14 cellular contexts compared by ENCODE assay signal in genomic region chr12:10497602-10498001, GRCh38. TPM values are rescaled to one million over a fixed set of nuclear protein-coding genes. Genes with fewer than 3 reads are reported as not detected.
DNase-seq lines count a peak whose midpoint lies in the region; ATAC-seq and FAIRE-seq lines count a peak whose summit lies in the region.
"Had no signal": no experiment of that assay in that cellular context is flagged by ENCODE, and none has a peak within 500 bp of the region (broad histone marks: within the 10 kb centered on the region; RNA-seq: fewer than 3 reads in every experiment).

No MANE protein-coding gene starts in this region.

- peak overlapping the region; percentile 93 to 97 for H3K27ac Mint-ChIP-seq in natural killer cell treated with Interleukin-12 subunit alpha and Interleukin-12 subunit beta and Interleukin-15 and Interleukin-18, amount 100 ng/mL, for 72 hours
- H3K27ac Mint-ChIP-seq: activated T-helper 1 cell treated with anti-CD3 and anti-CD28 coated beads, Interleukin-12 subunit alpha, Interleukin-12 subunit beta, Interleukin-2, Interleukin-4 antibody, amounts not matched to agents 30 ng/mL and 10 ng/mL and 1 ng/mL, durations not matched to agents 14 hours and 24 hours and 36 hours had no signal

- H3K36me3 Mint-ChIP-seq in natural killer cell treated with Interleukin-12 subunit alpha and Interleukin-12 subunit beta and Interleukin-15 and Interleukin-18, amount 100 ng/mL, for 72 hours = peaks cover 6% of the 10 kb centered on the region

- H3K4me3 Mint-ChIP-seq in natural killer cell treated with Interleukin-12 subunit alpha and Interleukin-12 subunit beta and Interleukin-15 and Interleukin-18, amount 100 ng/mL, for 72 hours = peak overlapping the region; percentile 78
- H3K4me3 Mint-ChIP-seq: activated T-helper 1 cell treated with anti-CD3 and anti-CD28 coated beads, Interleukin-12 subunit alpha, Interleukin-12 subunit beta, Interleukin-2, Interleukin-4 antibody, amounts not matched to agents 30 ng/mL and 10 ng/mL and 1 ng/mL, durations not matched to agents 14 hours and 24 hours and 36 hours had no signal

- DNase-seq in stimulated activated CD4-positive, alpha-beta T cell treated with anti-CD3 and anti-CD28 coated beads, Interleukin-12 subunit alpha, Interleukin-12 subunit beta, amount 100 ng/mL, for 48 hours (ENCODE audit: low read depth in 2 of 3, low spot score in 1 of 3) = peak in 2 of 3 donors; percentile 8 to 11
- DNase-seq in stimulated activated CD4-positive, alpha-beta T cell treated with anti-CD3 and anti-CD28 coated beads, Interleukin-12 subunit alpha, Interleukin-12 subunit beta, amount 100 ng/mL, for 4 hours = no peak
- peak; percentile 48 for DNase-seq in activated gamma-delta T cell treated with anti-CD3 and anti-CD28 coated beads, Interleukin-2, amount 50 U/mL, for 16 hours (ENCODE audit: low read depth)
- peak; percentile 73 for DNase-seq in natural killer cell treated with Interleukin-12 subunit alpha and Interleukin-12 subunit beta and Interleukin-15 and Interleukin-18, amount 100 ng/mL, for 72 hours (ENCODE audit: low spot score)
- DNase-seq in urothelium cell line (ENCODE audit: low spot score) (no peak), NCI-H1105 treated with DMSO at 0.1 percent for 48 hours (lab: John Stamatoyannopoulos, UW) (no peak), Right ventricle myocardium inferior (ENCODE audit: missing footprints) (no peak)
- DNase-seq: EL, lower lobe of right lung, NCI-H774, SW 1271 had no signal

- peaks cover 30 to 51% of the 10 kb centered on the region in 2 donors for H3K4me1 Mint-ChIP-seq in natural killer cell treated with Interleukin-12 subunit alpha and Interleukin-12 subunit beta and Interleukin-15 and Interleukin-18, amount 100 ng/mL, for 72 hours (ENCODE audit: low read depth in 2 of 2)

- FAIRE-seq in urothelium cell line (lab: Jason Lieb, UNC) = peak; percentile 62

- peak; percentile 95 to 100 for ATAC-seq in natural killer cell treated with Interleukin-12 subunit alpha and Interleukin-12 subunit beta and Interleukin-15 and Interleukin-18, amount 100 ng/mL, for 72 hours
- ATAC-seq in Right ventricle myocardium inferior = no peak
- no peak for ATAC-seq in GM18858 (IDR thresholded peaks at IDR 0.05; ENCODE audit: unreplicated experiment)

- H3K9me3 Mint-ChIP-seq in natural killer cell treated with Interleukin-12 subunit alpha and Interleukin-12 subunit beta and Interleukin-15 and Interleukin-18, amount 100 ng/mL, for 72 hours = no peaks in the 10 kb centered on the region
- H3K9me3 Mint-ChIP-seq: activated T-helper 1 cell treated with anti-CD3 and anti-CD28 coated beads, Interleukin-12 subunit alpha, Interleukin-12 subunit beta, Interleukin-2, Interleukin-4 antibody, amounts not matched to agents 30 ng/mL and 10 ng/mL and 1 ng/mL, durations not matched to agents 14 hours and 24 hours and 36 hours had no signal

- intact Hi-C loops in Right ventricle myocardium inferior (cut with DNase I) = no loop called here

- H3K27me3 Mint-ChIP-seq in natural killer cell treated with Interleukin-12 subunit alpha and Interleukin-12 subunit beta and Interleukin-15 and Interleukin-18, amount 100 ng/mL, for 72 hours = no peaks in the 10 kb centered on the region

RNA-seq across cellular contexts. Expression of gene EIF2S3B, which starts 8.1 kb away (rescaled TPM):
- total RNA-seq in natural killer cell treated with Interleukin-12 subunit alpha and Interleukin-12 subunit beta and Interleukin-15 and Interleukin-18, amount 100 ng/mL, for 72 hours = under 1 TPM; 0.33 to 0.45 TPM
- total RNA-seq in Right ventricle myocardium inferior = 0.62 TPM

RNA-seq across cellular contexts. Expression of gene KLRC1, which starts 44.4 kb away (rescaled TPM):
- total RNA-seq in natural killer cell treated with Interleukin-12 subunit alpha and Interleukin-12 subunit beta and Interleukin-15 and Interleukin-18, amount 100 ng/mL, for 72 hours = 10 to 100 TPM; 52.9 to 63.9 TPM
- total RNA-seq in Right ventricle myocardium inferior = not detected
- total RNA-seq: osteocyte had no signal

Comparison
In these comparisons a context has a peak if more than half of its experiments do, and no peak if none do; other contexts are left out.
1. DNase-seq: peak in stimulated activated CD4-positive, alpha-beta T cell treated with anti-CD3 and anti-CD28 coated beads, Interleukin-12 subunit alpha, Interleukin-12 subunit beta, amount 100 ng/mL, for 48 hours (2 of 3), activated gamma-delta T cell treated with anti-CD3 and anti-CD28 coated beads, Interleukin-2, amount 50 U/mL, for 16 hours (single experiment) and natural killer cell treated with Interleukin-12 subunit alpha and Interleukin-12 subunit beta and Interleukin-15 and Interleukin-18, amount 100 ng/mL, for 72 hours (single experiment); none in stimulated activated CD4-positive, alpha-beta T cell treated with anti-CD3 and anti-CD28 coated beads, Interleukin-12 subunit alpha, Interleukin-12 subunit beta, amount 100 ng/mL, for 4 hours (single experiment), urothelium cell line (single experiment), NCI-H1105 treated with DMSO at 0.1 percent for 48 hours (single experiment) and Right ventricle myocardium inferior (single experiment).
2. ATAC-seq: peak in natural killer cell treated with Interleukin-12 subunit alpha and Interleukin-12 subunit beta and Interleukin-15 and Interleukin-18, amount 100 ng/mL, for 72 hours (2 of 2); none in Right ventricle myocardium inferior (single experiment) and GM18858 (single experiment).
3. RNA of gene KLRC1, which starts 44.4 kb away (total RNA-seq): 52.9 to 63.9 TPM in natural killer cell treated with Interleukin-12 subunit alpha and Interleukin-12 subunit beta and Interleukin-15 and Interleukin-18, amount 100 ng/mL, for 72 hours; not detected in Right ventricle myocardium inferior (single experiment); every median in the first group is over 10 times any median in the second.